Comparison of ENCODE assay signal across 10 cellular contexts in the genomic region with DNA sequence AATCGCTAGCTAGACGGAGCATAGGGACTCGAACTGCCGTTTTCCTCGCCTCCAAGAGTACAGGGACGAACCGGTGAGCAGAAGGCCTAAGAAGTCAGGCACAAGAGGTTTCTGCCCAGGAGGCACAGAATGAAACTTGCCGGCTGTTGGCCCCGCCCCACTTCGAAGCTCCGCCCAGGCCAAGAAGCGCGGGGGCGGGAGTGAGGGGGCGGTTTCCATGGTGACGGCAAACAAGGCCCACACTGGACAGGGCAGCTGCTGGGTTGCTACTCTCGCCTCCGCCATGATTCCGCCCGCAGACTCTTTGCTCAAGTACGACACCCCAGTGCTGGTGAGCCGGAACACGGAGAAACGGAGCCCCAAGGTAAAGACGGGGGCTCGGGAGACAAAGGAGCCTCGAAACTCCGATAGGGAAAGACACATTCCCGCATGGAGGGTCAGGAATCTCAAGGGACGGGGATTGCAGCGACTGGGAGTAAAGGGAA. TPM values are rescaled to one million over a fixed set of nuclear protein-coding genes. Genes with fewer than 3 reads are reported as not detected.
DNase-seq lines count a peak whose midpoint lies in the region; ATAC-seq lines count a peak whose summit lies in the region.
"Had no signal": no experiment of that assay in that cellular context is flagged by ENCODE, and none has a peak within 500 bp of the region (broad histone marks: within the 10 kb centered on the region; RNA-seq: fewer than 3 reads in every experiment).

Gene DNALI1 (plus strand): TSS at position 229 of the 485 bp plus-strand sequence. CDS start 55 bp downstream, at position 284.

- H3K9me3 ChIP-seq in right cardiac atrium (ENCODE audit: control insufficient read depth, low read length), result no peaks in the 10 kb centered on the region
- H3K9me3 ChIP-seq in trophoblast cell (ENCODE audit: insufficient read depth, low read depth, low read length), result no peaks in the 10 kb centered on the region

- no peak within 1 kb of the TSS for H3K14ac ChIP-seq in trophoblast cell (ENCODE audit: low read length)

- intact Hi-C loops in right cardiac atrium (cut with DNase I), result no loop called here

- peaks cover 0 to 4% of the 10 kb centered on the region in 2 experiments for H3K36me3 ChIP-seq in trophoblast cell (ENCODE audit: control insufficient read depth in 1 of 2, insufficient read depth in 2 of 2, low read length in 2 of 2)

- H3K79me2 ChIP-seq in trophoblast cell (ENCODE audit: control insufficient read depth, insufficient read depth, low read length, poor library complexity), result peaks cover 6% of the 10 kb centered on the region

- H3K79me1 ChIP-seq in trophoblast cell (ENCODE audit: low read length), result peaks cover 5% of the 10 kb centered on the region

- peak; percentile 92 to 94 for ATAC-seq in right cardiac atrium
- no peak for ATAC-seq in activated CD4-positive, CD25-positive, alpha-beta regulatory T cell treated with anti-CD3 and anti-CD28 coated beads, Interleukin-2, amount 50 U/mL, for 24 hours
- no peak for ATAC-seq in HG02852 (IDR thresholded peaks at IDR 0.05; ENCODE audit: unreplicated experiment)
- ATAC-seq: CD8-positive, alpha-beta T cell; stimulated activated effector memory CD8-positive, alpha-beta T cell treated with anti-CD3 and anti-CD28 coated beads, Interleukin-12 subunit alpha, Interleukin-12 subunit beta, amount 100 ng/mL, for 72 hours had no signal

- H3K4me1 ChIP-seq in right cardiac atrium (ENCODE audit: control insufficient read depth, insufficient read depth, low read length) (peaks cover 6% of the 10 kb centered on the region), trophoblast cell (ENCODE audit: control insufficient read depth in 1 of 2, insufficient read depth in 2 of 2, low read length in 2 of 2) (peaks cover 5 to 14% of the 10 kb centered on the region in 2 experiments)

- no peak within 1 kb of the TSS for H2BK12ac ChIP-seq in trophoblast cell (ENCODE audit: low read length)

- H3K27me3 ChIP-seq in right cardiac atrium (ENCODE audit: control insufficient read depth, insufficient read depth), result no peaks in the 10 kb centered on the region
- H3K27me3 ChIP-seq in trophoblast cell (ENCODE audit: insufficient read depth, low read length), result no peaks in the 10 kb centered on the region

- H4K12ac ChIP-seq in trophoblast cell (ENCODE audit: low read depth, low read length), result peak within 1 kb of the TSS; percentile 40

- H2AK5ac ChIP-seq in trophoblast cell (ENCODE audit: low read length), result no peak within 1 kb of the TSS

- peak within 1 kb of the TSS; percentile 53 for H3K4me2 ChIP-seq in trophoblast cell (ENCODE audit: low read length)

- no peak within 1 kb of the TSS for H2BK5ac ChIP-seq in trophoblast cell (ENCODE audit: low read depth, low read length, poor library complexity)

- no peak within 1 kb of the TSS for H3K23ac ChIP-seq in trophoblast cell (ENCODE audit: low read length)

- H3K4ac ChIP-seq in trophoblast cell (ENCODE audit: low read depth, low read length), result no peak within 1 kb of the TSS

- H2BK120ac ChIP-seq in trophoblast cell (ENCODE audit: insufficient read depth, low read length, poor library complexity), result no peak within 1 kb of the TSS

- 8% methylated on average over 31 of the region's 31 CpGs for WGBS in right cardiac atrium
- WGBS in trophoblast cell (ENCODE audit: extremely low coverage, insufficient coverage, insufficient read length), result no CpG with 5 or more reads among the region's 31 CpGs

- no peak within 1 kb of the TSS for H3K18ac ChIP-seq in trophoblast cell (ENCODE audit: low read length)

- DNase-seq in activated CD4-positive, alpha-beta T cell treated with anti-CD3 and anti-CD28 coated beads for 48 hours, result peak; percentile 58
- DNase-seq in activated CD4-positive, alpha-beta T cell treated with anti-CD3 and anti-CD28 coated beads for 1 hour, result no peak
- peak; percentile 100 for DNase-seq in NCI-H510A (lab: John Stamatoyannopoulos, UW)
- DNase-seq in astrocyte of the hippocampus (ENCODE audit: low read depth, low spot score), result peak; percentile 97
- DNase-seq in right cardiac atrium, result peak; percentile 90 to 95 (median 93)
- DNase-seq in trophoblast cell, result peak; percentile 86 to 94

- H3K27ac ChIP-seq in right cardiac atrium (ENCODE audit: low read length), result no peak within 1 kb of the TSS
- H3K27ac ChIP-seq in trophoblast cell (ENCODE audit: low read depth, low read length), result no peak within 1 kb of the TSS

- no peak within 1 kb of the TSS for H4K91ac ChIP-seq in trophoblast cell (ENCODE audit: low read depth, low read length)

- H2AFZ ChIP-seq in trophoblast cell (ENCODE audit: insufficient read depth, low read length, poor library complexity), result peak within 1 kb of the TSS; percentile 66

- H3K4me3 ChIP-seq in right cardiac atrium (ENCODE audit: low read length) (peak within 1 kb of the TSS; percentile 47), trophoblast cell (ENCODE audit: low read depth, low read length) (no peak within 1 kb of the TSS)

- H4K8ac ChIP-seq in trophoblast cell (ENCODE audit: low read depth, low read length), result peak within 1 kb of the TSS; percentile 87

- no peak within 1 kb of the TSS for H3K9ac ChIP-seq in trophoblast cell (ENCODE audit: low read length)

RNA-seq across cellular contexts. Expression of gene DNALI1, which starts in this region (rescaled TPM):
- 1 to 10 TPM; 7.3 to 9.9 (median 8.7) TPM for total RNA-seq in right cardiac atrium
- 7.7 TPM for polyA plus RNA-seq in right cardiac atrium
- polyA plus RNA-seq in trophoblast cell (2013), result 4.9 and 5.3 TPM in 2 replicates
- total RNA-seq: CD8-positive, alpha-beta T cell had no signal

Comparison
In these comparisons a context has a peak if more than half of its experiments do, and no peak if none do; other contexts are left out.
1. ATAC-seq: peak in right cardiac atrium (2 of 2); none in activated CD4-positive, CD25-positive, alpha-beta regulatory T cell treated with anti-CD3 and anti-CD28 coated beads, Interleukin-2, amount 50 U/mL, for 24 hours (0 of 2) and HG02852 (single experiment).